Comparison of ENCODE assay signal across 27 cellular contexts in the genomic region with DNA sequence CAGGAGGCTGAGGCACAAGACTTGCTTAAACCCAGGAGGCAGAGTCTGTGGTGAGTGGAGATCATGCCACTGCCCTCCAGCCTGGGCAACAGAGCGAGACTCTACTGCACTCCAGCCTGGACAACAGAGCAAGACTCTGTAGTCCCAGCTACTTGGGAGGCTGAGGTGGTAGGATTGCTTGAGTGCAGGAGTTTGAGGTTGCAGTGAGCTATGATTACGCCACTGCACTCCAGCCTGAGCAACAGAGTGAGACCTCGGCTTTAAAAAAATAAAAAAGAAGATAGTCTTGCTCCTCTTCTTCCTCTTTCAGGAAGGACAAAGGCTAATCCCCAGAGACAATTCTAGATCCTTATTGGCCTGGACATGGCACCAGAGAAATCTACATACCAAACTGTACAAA. TPM values are rescaled to one million over a fixed set of nuclear protein-coding genes. Genes with fewer than 3 reads are reported as not detected.
DNase-seq lines count a peak whose midpoint lies in the region; FAIRE-seq and TF ChIP-seq lines count a peak whose summit lies in the region.
"Had no signal": no experiment of that assay in that cellular context is flagged by ENCODE, and none has a peak within 500 bp of the region (broad histone marks: within the 10 kb centered on the region; RNA-seq: fewer than 3 reads in every experiment).

No MANE protein-coding gene starts in this region.

- H3K4me1 Mint-ChIP-seq in HFFc6 (ENCODE audit: low read depth): peaks cover 6% of the 10 kb centered on the region; the same call in 1 of the 2 replicates

- H3K79me1 ChIP-seq in neuronal stem cell (ENCODE audit: low read depth, low read length): no peaks in the 10 kb centered on the region

- no peak overlapping the region for H2AFZ ChIP-seq in neuronal stem cell (ENCODE audit: low read length)

- H2BK5ac ChIP-seq in neuronal stem cell (ENCODE audit: low read length): no peak overlapping the region

- H3K27ac ChIP-seq in kidney (ENCODE audit: low read depth in 2 of 2, low read length in 2 of 2) (peak overlapping the region; percentile 47 to 63), neuronal stem cell (replicated peaks; ENCODE audit: low read length) (no peak overlapping the region), RWPE1 (no peak overlapping the region)
- H3K27ac ChIP-seq: body of pancreas, gastroesophageal sphincter, transverse colon had no signal

- H3K36me3 Mint-ChIP-seq in HFFc6 (ENCODE audit: low read depth): no peaks in the 10 kb centered on the region
- H3K36me3 Mint-ChIP-seq: natural killer cell treated with Interleukin-12 subunit alpha and Interleukin-12 subunit beta and Interleukin-15 and Interleukin-18, amount 100 ng/mL, for 72 hours had no signal

- TF ChIP-seq CTCF in kidney (IDR thresholded peaks at IDR 0.05; ENCODE audit: borderline replicate concordance, extremely low read depth, insufficient read depth) (no peak), HFFc6 (IDR thresholded peaks at IDR 0.05) (no peak), RWPE1 (conservative IDR thresholded peaks at IDR 0.05; ENCODE audit: low read depth) (no peak)

- CTCF ChIA-PET in RWPE1 (lab: Yijun Ruan, JAX): interaction anchor here (2.6 kb wide), 1 partner anchor 8 kb away, joined by 19 read pairs; no protein-coding TSS in a partner anchor

- H3K14ac ChIP-seq in neuronal stem cell (ENCODE audit: low read length): no peak overlapping the region

- H3K9me3 ChIP-seq in kidney (ENCODE audit: control insufficient read depth in 1 of 2, low read length in 2 of 2): no peaks in the 10 kb centered on the region
- peaks cover 0 to 11% of the 10 kb centered on the region in 2 donors for H3K9me3 ChIP-seq in neuronal stem cell (replicated peaks in 1 of 2; ENCODE audit: control insufficient read depth in 2 of 2, insufficient read depth in 1 of 2, low read depth in 1 of 2, low read length in 2 of 2)
- H3K9me3 ChIP-seq: body of pancreas, gastroesophageal sphincter, transverse colon had no signal

- intact Hi-C loops in kidney (cut with DNase I): no loop called here

- H3K23ac ChIP-seq in neuronal stem cell (ENCODE audit: low read depth, low read length, poor library complexity): no peak overlapping the region

- POLR2A ChIA-PET in RWPE1 (lab: Yijun Ruan, JAX; ENCODE audit: low non-redundant PET): no interaction called here

- H3K4me1 ChIP-seq in kidney (ENCODE audit: control insufficient read depth in 1 of 2, insufficient read depth in 1 of 2, low read depth in 1 of 2, low read length in 2 of 2) (peaks cover 0 to 5% of the 10 kb centered on the region in 2 donors), neuronal stem cell (ENCODE audit: control insufficient read depth in 2 of 2, insufficient read depth in 1 of 2, low read depth in 1 of 2, low read length in 2 of 2) (no peaks in the 10 kb centered on the region)
- H3K4me1 ChIP-seq: body of pancreas, gastroesophageal sphincter, transverse colon had no signal

- H3K9ac ChIP-seq in kidney (ENCODE audit: low read length in 2 of 2): peak overlapping the region in 1 of 2 donors; percentile 46
- no peak overlapping the region for H3K9ac ChIP-seq in neuronal stem cell (ENCODE audit: low read depth, low read length, poor library complexity)

- H2BK15ac ChIP-seq in neuronal stem cell (ENCODE audit: low read length): no peak overlapping the region

- no peak for FAIRE-seq in kidney (lab: Jason Lieb, UNC)
- FAIRE-seq: small intestine had no signal

- no peak overlapping the region for H3K4ac ChIP-seq in neuronal stem cell (ENCODE audit: low read length)

- peaks cover 6% of the 10 kb centered on the region; the same call in 1 of the 2 replicates for H3K27me3 Mint-ChIP-seq in HFFc6 (ENCODE audit: insufficient read depth)
- H3K27me3 Mint-ChIP-seq: B cell; natural killer cell treated with Interleukin-12 subunit alpha and Interleukin-12 subunit beta and Interleukin-15 and Interleukin-18, amount 100 ng/mL, for 72 hours; progenitor cell of endocrine pancreas; stimulated activated naive CD8-positive, alpha-beta T cell treated with anti-CD3 and anti-CD28 coated beads, Interleukin-15, Interleukin-2, amounts not matched to agents 100 ng/mL and 50 ng/mL, for 24 hours had no signal

- H2BK12ac ChIP-seq in neuronal stem cell (ENCODE audit: low read length): no peak overlapping the region

- H3K9me3 Mint-ChIP-seq in HFFc6: no peaks in the 10 kb centered on the region
- H3K9me3 Mint-ChIP-seq: activated T-helper 2 cell treated with anti-CD3 and anti-CD28 coated beads, Interferon-gamma antibody, Interleukin-2, Interleukin-4, amounts not matched to agents 10 μg/mL and 5 μg/mL and 100 μg/mL, durations not matched to agents 14 hours and 24 hours and 36 hours; natural killer cell treated with Interleukin-12 subunit alpha and Interleukin-12 subunit beta and Interleukin-15 and Interleukin-18, amount 100 ng/mL, for 72 hours; stimulated activated naive CD8-positive, alpha-beta T cell treated with anti-CD3 and anti-CD28 coated beads, Interleukin-15, Interleukin-2, amounts not matched to agents 100 ng/mL and 50 ng/mL, for 24 hours had no signal

- no peak overlapping the region for H4K8ac ChIP-seq in neuronal stem cell (ENCODE audit: low read depth, low read length)

- no peak overlapping the region for H3K18ac ChIP-seq in neuronal stem cell (ENCODE audit: low read length)

- peak overlapping the region; percentile 17 to 29 for H3K4me3 ChIP-seq in kidney (ENCODE audit: low read length in 2 of 2)
- H3K4me3 ChIP-seq in neuronal stem cell (ENCODE audit: low read length in 2 of 2): no peak overlapping the region
- H3K4me3 ChIP-seq: body of pancreas, gastroesophageal sphincter, transverse colon had no signal

- H3K27ac Mint-ChIP-seq in HFFc6: no peak overlapping the region
- H3K27ac Mint-ChIP-seq: activated T-helper 2 cell treated with anti-CD3 and anti-CD28 coated beads, Interferon-gamma antibody, Interleukin-2, Interleukin-4, amounts not matched to agents 10 μg/mL and 5 μg/mL and 100 μg/mL, durations not matched to agents 14 hours and 24 hours and 36 hours; B cell; natural killer cell treated with Interleukin-12 subunit alpha and Interleukin-12 subunit beta and Interleukin-15 and Interleukin-18, amount 100 ng/mL, for 72 hours; progenitor cell of endocrine pancreas; stimulated activated naive CD8-positive, alpha-beta T cell treated with anti-CD3 and anti-CD28 coated beads, Interleukin-15, Interleukin-2, amounts not matched to agents 100 ng/mL and 50 ng/mL, for 24 hours had no signal

- H3K36me3 ChIP-seq in kidney (ENCODE audit: control insufficient read depth in 1 of 2, insufficient read depth in 2 of 2, low read length in 2 of 2) (no peaks in the 10 kb centered on the region), neuronal stem cell (replicated peaks in 1 of 2; ENCODE audit: control insufficient read depth in 2 of 2, insufficient read depth in 2 of 2, low read length in 2 of 2) (no peaks in the 10 kb centered on the region)
- H3K36me3 ChIP-seq: gastroesophageal sphincter, transverse colon had no signal

- no peak overlapping the region for H2AK5ac ChIP-seq in neuronal stem cell (ENCODE audit: low read depth, low read length)

- peak; percentile 19 for DNase-seq in LHCN-M2 (ENCODE audit: low read depth)
- DNase-seq in SIG-M5 treated with dmso at 0.1 percent for 504 hours (lab: John Stamatoyannopoulos, UW; ENCODE audit: unreplicated experiment): peak; percentile 77
- DNase-seq in kidney: no peak
- no peak for DNase-seq in HFFc6
- DNase-seq in neuronal stem cell (ENCODE audit: low spot score): no peak
- no peak for DNase-seq in stimulated activated naive CD4-positive, alpha-beta T cell treated with Interleukin-2 at 50 U/mL for 16 hours (lab: John Stamatoyannopoulos, UW)
- no peak for DNase-seq in RWPE1 (ENCODE audit: low spot score)
- DNase-seq: activated CD4-positive, alpha-beta T cell treated with anti-CD3 and anti-CD28 coated beads, Interleukin-2, amount 50 U/mL, for 1 hour; body of pancreas; Calu3; effector memory CD4-positive, alpha-beta T cell; left colon; NCI-H1105; small intestine; stimulated activated CD4-positive, alpha-beta T cell treated with anti-CD3 and anti-CD28 coated beads, Interleukin-2, amount 100 ng/mL, for 48 hours; transverse colon had no signal

- no CpG with 5 or more reads among the region's 3 CpGs for WGBS in neuronal stem cell (ENCODE audit: extremely low coverage in 2 of 2, insufficient read length in 2 of 2, insufficient replicate concordance in 1 of 2), 2 donors

- no peaks in the 10 kb centered on the region for H3K27me3 ChIP-seq in neuronal stem cell (ENCODE audit: control insufficient read depth in 3 of 3, insufficient read depth in 3 of 3, low read depth in 1 of 3, low read length in 3 of 3)
- H3K27me3 ChIP-seq: body of pancreas, gastroesophageal sphincter, transverse colon had no signal

- H3K4me2 ChIP-seq in neuronal stem cell (ENCODE audit: insufficient read depth, low read length, poor library complexity, severe bottlenecking): no peak overlapping the region

- H4K91ac ChIP-seq in neuronal stem cell (ENCODE audit: low read depth, low read length, poor library complexity): no peak overlapping the region

- no peak overlapping the region for H3K4me3 Mint-ChIP-seq in HFFc6
- H3K4me3 Mint-ChIP-seq: B cell; natural killer cell treated with Interleukin-12 subunit alpha and Interleukin-12 subunit beta and Interleukin-15 and Interleukin-18, amount 100 ng/mL, for 72 hours; stimulated activated naive CD8-positive, alpha-beta T cell treated with anti-CD3 and anti-CD28 coated beads, Interleukin-15, Interleukin-2, amounts not matched to agents 100 ng/mL and 50 ng/mL, for 24 hours had no signal

- H2BK120ac ChIP-seq in neuronal stem cell (ENCODE audit: low read depth, low read length): no peak overlapping the region

RNA-seq across cellular contexts. Expression of a gene that starts 5.7 kb away (rescaled TPM):
- total RNA-seq in LHCN-M2 (2014; rRNA removed) (0.06 TPM in 1 of 2 replicates, not detected in the other), kidney (not detected)
- not detected for polyA plus RNA-seq in LHCN-M2 (2012)
- not detected for polyA plus RNA-seq in kidney (ENCODE audit: insufficient read depth, low read depth, low replicate concordance)
- not detected for total RNA-seq in HFFc6 (2021; fragmentation: NEBNext Ultra II Directional; extraction: Animal tissue kit (Norgen Biotek cat#: 25700))
- 0.03 TPM for polyA plus RNA-seq in neuronal stem cell (2013, experiment 1 of 2)
- polyA plus RNA-seq in neuronal stem cell (2013, experiment 2 of 2): 0.03 TPM
- total RNA-seq: activated T-helper 2 cell treated with anti-CD3 and anti-CD28 coated beads, Interferon-gamma antibody, Interleukin-2, Interleukin-4, amounts not matched to agents 10 μg/mL and 5 μg/mL and 100 μg/mL, durations not matched to agents 14 hours and 24 hours and 36 hours; body of pancreas; Calu3; chondrocyte; esophagus mucosa; gastroesophageal sphincter; left colon; mesenteric fat pad; natural killer cell treated with Interleukin-12 subunit alpha and Interleukin-12 subunit beta and Interleukin-15 and Interleukin-18, amount 100 ng/mL, for 72 hours; NCI-H460; progenitor cell of endocrine pancreas; T-helper 1 cell treated with Interleukin-12 subunit alpha and Interleukin-12 subunit beta and Interleukin-4 antibody, amounts not matched to agents 30 ng/mL and 1 ng/mL, for 36 hours had no signal
- polyA plus RNA-seq: small intestine had no signal

RNA-seq across cellular contexts. Expression of a gene that starts 32.9 kb away (rescaled TPM):
- 21.3 and 24.4 TPM in 2 replicates for total RNA-seq in LHCN-M2 (2014; rRNA removed)
- 7.0 TPM for polyA plus RNA-seq in LHCN-M2 (2012)
- total RNA-seq in kidney: 58.1 TPM
- polyA plus RNA-seq in kidney (ENCODE audit: insufficient read depth, low read depth, low replicate concordance): 32.9 TPM
- 10 to 100 TPM; 27.1 to 33.8 (median 30.4) TPM for total RNA-seq in HFFc6 (2021; fragmentation: NEBNext Ultra II Directional; extraction: Animal tissue kit (Norgen Biotek cat#: 25700))
- 1.7 TPM for polyA plus RNA-seq in neuronal stem cell (2013, experiment 1 of 2)
- polyA plus RNA-seq in neuronal stem cell (2013, experiment 2 of 2): 1.5 TPM

Comparison
In these comparisons a context has a peak if more than half of its experiments do, and no peak if none do; other contexts are left out.
1. DNase-seq: peak in LHCN-M2 (single experiment) and SIG-M5 treated with dmso at 0.1 percent for 504 hours (single experiment); none in kidney (single experiment), HFFc6 (single experiment), neuronal stem cell (single experiment), stimulated activated naive CD4-positive, alpha-beta T cell treated with Interleukin-2 at 50 U/mL for 16 hours (single experiment) and RWPE1 (single experiment).
2. H3K27ac ChIP-seq: peak in kidney (2 of 2); none in neuronal stem cell (single experiment) and RWPE1 (single experiment).
3. H3K4me3 ChIP-seq: peak in kidney (2 of 2); none in neuronal stem cell (0 of 2).